19 cellular contexts compared by ENCODE assay signal in the genomic region with DNA sequence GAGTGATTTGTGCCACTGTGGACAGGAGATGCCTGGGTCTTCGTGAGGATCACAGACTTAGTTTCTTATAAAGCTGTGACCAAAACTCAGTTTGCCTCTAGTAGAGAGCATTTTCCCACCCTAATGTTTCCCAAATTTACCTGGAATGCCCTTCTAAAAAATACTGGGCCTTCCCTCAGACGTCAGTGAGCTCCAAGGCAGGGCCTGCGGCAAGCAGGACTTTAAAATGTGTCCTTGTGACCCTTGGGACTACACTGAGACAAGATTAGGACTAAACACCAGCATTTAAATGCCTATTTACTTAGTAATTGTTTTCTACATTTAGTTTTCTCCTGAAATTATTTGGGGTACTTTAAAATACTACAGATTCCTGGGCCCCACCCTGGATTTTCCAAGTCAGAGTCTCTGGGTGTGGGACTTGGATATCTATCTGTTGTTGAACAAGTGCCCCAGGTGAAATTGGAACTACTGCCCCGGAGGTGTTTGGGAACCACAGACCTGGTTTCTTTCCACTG. TPM values are rescaled to one million over a fixed set of nuclear protein-coding genes. Genes with fewer than 3 reads are reported as not detected.
DNase-seq lines count a peak whose midpoint lies in the region; ATAC-seq, FAIRE-seq and TF ChIP-seq lines count a peak whose summit lies in the region.
"Had no signal": no experiment of that assay in that cellular context is flagged by ENCODE, and none has a peak within 500 bp of the region (broad histone marks: within the 10 kb centered on the region; RNA-seq: fewer than 3 reads in every experiment).

No MANE protein-coding gene starts in this region.

- H3K4me1 Mint-ChIP-seq in activated CD4-positive, alpha-beta T cell treated with anti-CD3 and anti-CD28 coated beads for 36 hours, result no peaks in the 10 kb centered on the region

- H4K8ac ChIP-seq in mesendoderm (ENCODE audit: low read depth, low read length), result no peak overlapping the region

- H3K9ac ChIP-seq in mesendoderm (ENCODE audit: low read length), result peak overlapping the region; percentile 15

- no peaks in the 10 kb centered on the region for H3K9me3 Mint-ChIP-seq in activated CD4-positive, alpha-beta T cell treated with anti-CD3 and anti-CD28 coated beads for 36 hours (ENCODE audit: low read depth)
- H3K9me3 Mint-ChIP-seq: CD8-positive, alpha-beta T cell; HFFc6 had no signal

- H3K4me3 Mint-ChIP-seq in activated CD4-positive, alpha-beta T cell treated with anti-CD3 and anti-CD28 coated beads for 36 hours, result no peak overlapping the region
- H3K4me3 Mint-ChIP-seq: CD8-positive, alpha-beta T cell; HFFc6 had no signal

- H3K36me3 Mint-ChIP-seq in activated CD4-positive, alpha-beta T cell treated with anti-CD3 and anti-CD28 coated beads for 36 hours (ENCODE audit: low read depth), result no peaks in the 10 kb centered on the region
- H3K36me3 Mint-ChIP-seq: CD8-positive, alpha-beta T cell had no signal

- DNase-seq in RWPE2 (ENCODE audit: low spot score) (no peak), body of pancreas (no peak), mesendoderm (no peak), transverse colon (no peak), iPS-NIHi7 (ENCODE audit: extremely low spot score) (no peak), D721Med (ENCODE audit: insufficient read length, low spot score) (no peak)
- no peak for DNase-seq in activated CD4-positive, alpha-beta T cell treated with anti-CD3 and anti-CD28 coated beads for 36 hours
- DNase-seq: CD8-positive, alpha-beta T cell; DMS 273 treated with DMSO at 0.1 percent for 48 hours; GOT3; HFFc6; Karpas-422; MM.1S; NCI-H1105; NCI-H187; NCI-H446; NCI-H774; SHP77 treated with DMSO at 0.1 percent for 48 hours had no signal

- in situ Hi-C loops in transverse colon (cut with MboI; ENCODE audit: low pct_ligation_motif_present in 1 of 4, low pct_unique_long_range_greater_than_20kb in 1 of 4, low sequenced_read_pairs in 3 of 4), result loop anchor here in 1 of 4 donors (10.0 kb wide), 1 partner anchor 381 kb away; no protein-coding TSS in a partner anchor

- H3K9me3 ChIP-seq in RWPE2 (ENCODE audit: severe bottlenecking), result no peaks in the 10 kb centered on the region
- no peaks in the 10 kb centered on the region for H3K9me3 ChIP-seq in body of pancreas
- no peaks in the 10 kb centered on the region for H3K9me3 ChIP-seq in transverse colon

- no peak overlapping the region for H3K4me2 ChIP-seq in mesendoderm (ENCODE audit: low read length)

- intact Hi-C loops in body of pancreas (cut with DNase I), result no loop called here
- intact Hi-C loops in transverse colon (cut with DNase I; ENCODE audit: low total_unique reads), result no loop called here
- intact Hi-C loops in activated CD4-positive, alpha-beta T cell treated with anti-CD3 and anti-CD28 coated beads for 36 hours (cut with DNase I, micrococcal nuclease), result loop anchor here in 1 of 2 experiments (10.0 kb wide), 1 partner anchor 61 kb away; no protein-coding TSS in a partner anchor

- no peaks in the 10 kb centered on the region for H3K27me3 Mint-ChIP-seq in activated CD4-positive, alpha-beta T cell treated with anti-CD3 and anti-CD28 coated beads for 36 hours

- no peak for ATAC-seq in RWPE2 (ENCODE audit: low read depth)
- ATAC-seq in body of pancreas, result no peak
- ATAC-seq in activated CD4-positive, alpha-beta T cell treated with anti-CD3 and anti-CD28 coated beads for 36 hours, result no peak
- ATAC-seq: CD8-positive, alpha-beta T cell; Panc1 had no signal

- H3K18ac ChIP-seq in mesendoderm (ENCODE audit: low read length), result no peak overlapping the region

- H3K23ac ChIP-seq in mesendoderm (ENCODE audit: low read length), result no peak overlapping the region

- no peak overlapping the region for H2BK120ac ChIP-seq in mesendoderm (ENCODE audit: low read depth, low read length)

- H3K4ac ChIP-seq in mesendoderm (ENCODE audit: low read depth, low read length), result no peak overlapping the region

- H3K27ac ChIP-seq in RWPE2 (ENCODE audit: poor library complexity, severe bottlenecking), result peak overlapping the region; percentile 51
- H3K27ac ChIP-seq in body of pancreas, result peak overlapping the region in 3 of 4 donors; percentile 73 to 100 (median 86)
- peak overlapping the region; percentile 26 for H3K27ac ChIP-seq in mesendoderm (ENCODE audit: low read depth, low read length)
- peak overlapping the region in 3 of 4 donors; percentile 15 to 34 (median 28) for H3K27ac ChIP-seq in transverse colon

- no peak overlapping the region for H4K5ac ChIP-seq in mesendoderm (ENCODE audit: low read length)

- peaks cover 40% of the 10 kb centered on the region for H3K4me1 ChIP-seq in RWPE2 (ENCODE audit: insufficient read depth, poor library complexity, severe bottlenecking)
- H3K4me1 ChIP-seq in body of pancreas, result peaks cover 90% of the 10 kb centered on the region
- H3K4me1 ChIP-seq in mesendoderm (ENCODE audit: control insufficient read depth, low read depth, low read length), result peaks cover 3% of the 10 kb centered on the region
- peaks cover 1 to 64% (median 41%) of the 10 kb centered on the region in 4 donors for H3K4me1 ChIP-seq in transverse colon

- no peak for TF ChIP-seq POLR2A in body of pancreas (IDR thresholded peaks at IDR 0.05)
- no peak for TF ChIP-seq POLR2A in transverse colon (IDR thresholded peaks at IDR 0.05)

- CTCF ChIA-PET in activated CD4-positive, alpha-beta T cell treated with anti-CD3 and anti-CD28 coated beads for 36 hours (lab: Charles Lee), result no interaction called here

- no peak overlapping the region for H2BK15ac ChIP-seq in mesendoderm (replicated peaks; ENCODE audit: low read depth)

- H3K79me2 ChIP-seq in mesendoderm (ENCODE audit: control insufficient read depth, insufficient read depth, low read length), result peaks cover 43% of the 10 kb centered on the region

- H3K4me3 ChIP-seq in RWPE2 (ENCODE audit: severe bottlenecking) (no peak overlapping the region), body of pancreas (no peak overlapping the region), mesendoderm (ENCODE audit: low read length) (no peak overlapping the region), transverse colon (no peak overlapping the region)

- H3K79me1 ChIP-seq in mesendoderm (ENCODE audit: low read length), result peaks cover 14% of the 10 kb centered on the region

- H2BK5ac ChIP-seq in mesendoderm (ENCODE audit: low read length), result no peak overlapping the region

- FAIRE-seq in D721Med (lab: Jason Lieb, UNC), result no peak

- no peaks in the 10 kb centered on the region for H3K27me3 ChIP-seq in RWPE2 (ENCODE audit: insufficient read depth, poor library complexity, severe bottlenecking)
- no peaks in the 10 kb centered on the region for H3K27me3 ChIP-seq in body of pancreas
- H3K27me3 ChIP-seq in mesendoderm (ENCODE audit: insufficient read depth, low read length, poor library complexity), result no peaks in the 10 kb centered on the region
- peaks cover 17% of the 10 kb centered on the region for H3K27me3 ChIP-seq in transverse colon

- H3K36me3 ChIP-seq in RWPE2 (ENCODE audit: low read depth) (peaks cover 64% of the 10 kb centered on the region), body of pancreas (replicated peaks in 1 of 2; ENCODE audit: insufficient read depth in 1 of 2, low read depth in 2 of 2) (peaks cover 0 to 2% of the 10 kb centered on the region in 2 donors), mesendoderm (ENCODE audit: control insufficient read depth, insufficient read depth, low read length) (peaks cover 29% of the 10 kb centered on the region), transverse colon (no peaks in the 10 kb centered on the region)

- TF ChIP-seq CTCF in RWPE2 (IDR thresholded peaks at IDR 0.05; ENCODE audit: poor library complexity, severe bottlenecking), result no peak
- no peak for TF ChIP-seq CTCF in body of pancreas (IDR thresholded peaks at IDR 0.05)
- no peak for TF ChIP-seq CTCF in transverse colon (IDR thresholded peaks at IDR 0.05)
- no peak for TF ChIP-seq CTCF in D721Med (IDR thresholded peaks at IDR 0.05; ENCODE audit: insufficient read depth, missing control alignments)

- no peak overlapping the region for H3K27ac Mint-ChIP-seq in activated CD4-positive, alpha-beta T cell treated with anti-CD3 and anti-CD28 coated beads for 36 hours
- H3K27ac Mint-ChIP-seq: CD8-positive, alpha-beta T cell; HFFc6 had no signal

- WGBS in body of pancreas, 2 donors, result 37 to 40% methylated on average over 4 of the region's 4 CpGs
- no CpG with 5 or more reads among the region's 4 CpGs for WGBS in mesendoderm (ENCODE audit: extremely low coverage, insufficient coverage, low lambda C conversion rate)
- WGBS in transverse colon (ENCODE audit: low coverage in 1 of 2), 2 donors, result 54 to 70% methylated on average over 4 of the region's 4 CpGs

- no peak overlapping the region for H2AK5ac ChIP-seq in mesendoderm (ENCODE audit: low read length)

- POLR2A ChIA-PET in activated CD4-positive, alpha-beta T cell treated with anti-CD3 and anti-CD28 coated beads for 36 hours (lab: Charles Lee), result no interaction called here

- H3K56ac ChIP-seq in mesendoderm (ENCODE audit: low read length), result no peak overlapping the region

- no peak for TF ChIP-seq EP300 in transverse colon (IDR thresholded peaks at IDR 0.05; ENCODE audit: low read depth)

RNA-seq across cellular contexts. Expression of gene GATA6, which starts 14.3 kb away (rescaled TPM):
- total RNA-seq in body of pancreas, result 100 to 1,000 TPM in 1 of 2 donors, 10 to 100 TPM in 1; 41.8 to 114 TPM
- polyA plus RNA-seq in mesendoderm (2013, experiment 1 of 2), result 31.4 TPM
- 28.4 TPM for polyA plus RNA-seq in mesendoderm (2013, experiment 2 of 2)
- 100 to 1,000 TPM in 1 of 4 donors, 10 to 100 TPM in 3; 49.7 to 223 (median 65.7) TPM for total RNA-seq in transverse colon
- not detected for total RNA-seq in activated CD4-positive, alpha-beta T cell treated with anti-CD3 and anti-CD28 coated beads for 36 hours

Comparison
In these comparisons a context has a peak if more than half of its experiments do, and no peak if none do; other contexts are left out.
1. H3K27ac ChIP-seq: peak in every context shown above with its lines; median percentile 86 in body of pancreas; 51 in RWPE2; 28 in transverse colon; 26 in mesendoderm.
2. RNA of gene GATA6, which starts 14.3 kb away (total RNA-seq): 41.8 to 114 TPM in body of pancreas and 49.7 to 223 TPM in transverse colon; not detected in activated CD4-positive, alpha-beta T cell treated with anti-CD3 and anti-CD28 coated beads for 36 hours; every median in the first group is over 10 times any median in the second.